Comparison of ENCODE assay signal across 7 cellular contexts in genomic region chr1:24415334-24415909, GRCh38. TPM values are rescaled to one million over a fixed set of nuclear protein-coding genes. Genes with fewer than 3 reads are reported as not detected.
A peak's percentile ranks its signal among the peaks of the same experiment; 100 is the strongest.
DNase-seq lines count a peak whose midpoint lies in the region; ATAC-seq and TF ChIP-seq lines count a peak whose summit lies in the region.

Gene NIPAL3, plus strand, starts transcription at chr1:24415802. Its CDS starts 3,746 bp downstream, at chr1:24419548.

- DNase-seq in NCI-H1930 (lab: John Stamatoyannopoulos, UW) (peak; percentile 94 to 98), T-helper 22 cell (ENCODE audit: low read depth) (peak; percentile 97), astrocyte of the cerebellum (ENCODE audit: low read depth) (peak; percentile 99), hepatic stellate cell (ENCODE audit: low spot score) (peak; percentile 95), renal cortical epithelial cell (ENCODE audit: low read depth) (peak; percentile 98)

- peak; percentile 77 for TF ChIP-seq CTCF in astrocyte of the cerebellum (IDR thresholded peaks at IDR 0.05; ENCODE audit: low read depth, low read length, missing control alignments)

- in situ Hi-C loops in astrocyte of the cerebellum (cut with HindIII; ENCODE audit: low sequenced_read_pairs), result no loop called here

- H3K4me3 ChIP-seq in astrocyte of the cerebellum (ENCODE audit: low read depth, low read length), result peak within 1 kb of the TSS; percentile 84

- ATAC-seq in GM18502 (IDR thresholded peaks at IDR 0.05; ENCODE audit: poor library complexity, unreplicated experiment), result peak; percentile 94
- peak; percentile 91 for ATAC-seq in HG02973 (IDR thresholded peaks at IDR 0.05; ENCODE audit: unreplicated experiment)

RNA-seq across cellular contexts. Expression of gene NIPAL3, which starts in this region (rescaled TPM):
- 60.4 and 95.8 TPM in 2 replicates for total RNA-seq in renal cortical epithelial cell

Comparison
In these comparisons a context has a peak if more than half of its experiments do, and no peak if none do; other contexts are left out.
1. Peak in every context shown above with its lines: DNase-seq, ATAC-seq and H3K4me3 ChIP-seq.